In the genomic region with DNA sequence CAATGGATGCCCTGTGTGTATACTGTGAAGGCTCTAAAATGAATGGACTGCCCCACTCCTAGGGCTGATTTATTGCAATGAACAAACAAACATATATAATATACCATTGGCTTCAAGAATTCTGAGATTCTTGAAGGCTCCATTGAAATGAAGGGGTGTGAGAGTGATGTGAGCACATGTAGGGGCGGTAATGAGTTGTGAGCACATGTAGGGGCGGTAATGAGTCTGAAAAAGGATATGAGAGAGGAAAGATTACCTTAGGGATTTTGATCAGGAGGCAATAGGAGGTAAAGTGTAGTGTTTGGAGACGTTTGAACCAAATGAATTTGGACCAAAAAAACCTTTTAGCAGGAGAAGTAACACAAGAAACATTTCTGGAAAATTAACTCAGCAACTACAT, we compare ENCODE assay signal across 24 cellular contexts.
"Had no signal": no experiment of that assay in that cellular context is flagged by ENCODE, and none has a peak within 500 bp of the region (broad histone marks: within the 10 kb centered on the region; RNA-seq: fewer than 3 reads in every experiment).

No MANE protein-coding gene starts in this region.

- H3K4me3 ChIP-seq: esophagus muscularis mucosa, gastroesophageal sphincter, heart left ventricle, left ventricle myocardium inferior, tibial nerve, uterus had no signal

- FAIRE-seq: endothelial cell of umbilical vein, TTC549 had no signal

- H3K27me3 Mint-ChIP-seq: activated CD4-positive, alpha-beta memory T cell treated with anti-CD3 and anti-CD28 coated beads, Interleukin-2, amount 10 ng/mL, durations not matched to agents 7 days and 5 days; activated naive CD4-positive, alpha-beta T cell treated with anti-CD3 and anti-CD28 coated beads, Interleukin-2, amount 10 ng/mL, durations not matched to agents 7 days and 5 days; activated T-cell treated with anti-CD3 and anti-CD28 coated beads, Interleukin-2, amount 50 U/mL, for 24 hours; dendritic cell treated with granulocyte-macrophage colony-stimulating factor and Interleukin-4, amounts not matched to agents 40 ng/mL and 50 ng/mL, for 4 days had no signal

- H3K36me3 ChIP-seq: gastroesophageal sphincter, tibial nerve, uterus had no signal

- H3K27ac Mint-ChIP-seq: activated CD4-positive, alpha-beta memory T cell treated with anti-CD3 and anti-CD28 coated beads, Interleukin-2, amount 10 ng/mL, durations not matched to agents 7 days and 5 days; activated naive CD4-positive, alpha-beta T cell treated with anti-CD3 and anti-CD28 coated beads, Interleukin-2, amount 10 ng/mL, durations not matched to agents 7 days and 5 days; dendritic cell treated with granulocyte-macrophage colony-stimulating factor and Interleukin-4, amounts not matched to agents 40 ng/mL and 50 ng/mL, for 4 days; immature natural killer cell; nephron progenitor cell had no signal

- H3K4me1 ChIP-seq: uterus had no signal

- H3K27ac ChIP-seq: esophagus muscularis mucosa, gastroesophageal sphincter, heart left ventricle, left ventricle myocardium inferior, tibial nerve, uterus had no signal

- H3K27me3 ChIP-seq: esophagus muscularis mucosa, gastroesophageal sphincter, heart left ventricle, tibial nerve, uterus had no signal

- H3K9me3 Mint-ChIP-seq: activated CD4-positive, alpha-beta memory T cell treated with anti-CD3 and anti-CD28 coated beads, Interleukin-2, amount 10 ng/mL, durations not matched to agents 7 days and 5 days; activated naive CD4-positive, alpha-beta T cell treated with anti-CD3 and anti-CD28 coated beads, Interleukin-2, amount 10 ng/mL, durations not matched to agents 7 days and 5 days; activated T-cell treated with anti-CD3 and anti-CD28 coated beads, Interleukin-2, amount 50 U/mL, for 24 hours; dendritic cell treated with granulocyte-macrophage colony-stimulating factor and Interleukin-4, amounts not matched to agents 40 ng/mL and 50 ng/mL, for 4 days; immature natural killer cell; nephron progenitor cell; WTC11 had no signal

- H3K9me3 ChIP-seq: esophagus muscularis mucosa, gastroesophageal sphincter, heart left ventricle, left ventricle myocardium inferior, tibial nerve, uterus had no signal

- ATAC-seq: gastroesophageal sphincter; heart left ventricle; stimulated activated naive CD8-positive, alpha-beta T cell treated with anti-CD3 and anti-CD28 coated beads, Interleukin-15, Interleukin-2, amounts not matched to agents 100 U/mL and 50 U/mL, for 24 hours; WTC11 had no signal

- H3K4me3 Mint-ChIP-seq: activated CD4-positive, alpha-beta memory T cell treated with anti-CD3 and anti-CD28 coated beads, Interleukin-2, amount 10 ng/mL, durations not matched to agents 7 days and 5 days; activated naive CD4-positive, alpha-beta T cell treated with anti-CD3 and anti-CD28 coated beads, Interleukin-2, amount 10 ng/mL, durations not matched to agents 7 days and 5 days; activated T-cell treated with anti-CD3 and anti-CD28 coated beads, Interleukin-2, amount 50 U/mL, for 24 hours; dendritic cell treated with granulocyte-macrophage colony-stimulating factor and Interleukin-4, amounts not matched to agents 40 ng/mL and 50 ng/mL, for 4 days; immature natural killer cell had no signal

- DNase-seq: activated CD4-positive, alpha-beta memory T cell treated with anti-CD3 and anti-CD28 coated beads, Interleukin-2, amount 10 ng/mL, durations not matched to agents 7 days and 5 days; activated CD4-positive, alpha-beta T cell treated with anti-CD3 and anti-CD28 coated beads for 48 hours; activated effector memory CD4-positive, alpha-beta T cell treated with Interleukin-2 at 50 U/mL for 16 hours; activated naive CD4-positive, alpha-beta T cell treated with anti-CD3 and anti-CD28 coated beads, Interleukin-2, amount 10 ng/mL, durations not matched to agents 7 days and 5 days; activated T-cell treated with anti-CD3 and anti-CD28 coated beads, Interleukin-2, amount 50 U/mL, for 24 hours; effector CD8-positive, alpha-beta T cell; heart left ventricle; immature natural killer cell; kidney glomerular epithelial cell; left ventricle myocardium inferior; mammary epithelial cell; nephron progenitor cell; occipital lobe; retina; stimulated activated naive CD8-positive, alpha-beta T cell treated with anti-CD3 and anti-CD28 coated beads, Interleukin-15, Interleukin-2, amounts not matched to agents 100 U/mL and 50 U/mL, for 24 hours; substantia nigra; uterus had no signal
